9 cellular contexts compared by ENCODE assay signal in genomic region chr7:4726051-4726450, GRCh38. TPM values are rescaled to one million over a fixed set of nuclear protein-coding genes. Genes with fewer than 3 reads are reported as not detected.
A peak's percentile ranks its signal among the peaks of the same experiment; 100 is the strongest.
DNase-seq lines count a peak whose midpoint lies in the region; ATAC-seq and TF ChIP-seq lines count a peak whose summit lies in the region.
"Had no signal": no experiment of that assay in that cellular context is flagged by ENCODE, and none has a peak within 500 bp of the region (broad histone marks: within the 10 kb centered on the region; RNA-seq: fewer than 3 reads in every experiment).

No MANE protein-coding gene starts in this region.

- peak overlapping the region; percentile 45 to 87 (median 61) for H3K4me3 ChIP-seq in breast epithelium

- TF ChIP-seq POLR2A in breast epithelium (IDR thresholded peaks at IDR 0.05): no peak

- no peaks in the 10 kb centered on the region for H3K27me3 Mint-ChIP-seq in T-helper 2 cell treated with Interferon-gamma antibody and Interleukin-4, amounts not matched to agents 5 μg/mL and 100 μg/mL, for 36 hours (ENCODE audit: low read depth)

- no peak for TF ChIP-seq CTCF in breast epithelium (IDR thresholded peaks at IDR 0.05)

- H3K36me3 ChIP-seq in breast epithelium: no peaks in the 10 kb centered on the region

- H3K27ac Mint-ChIP-seq in T-helper 2 cell treated with Interferon-gamma antibody and Interleukin-4, amounts not matched to agents 5 μg/mL and 100 μg/mL, for 36 hours: peak overlapping the region; percentile 77

- intact Hi-C loops in breast epithelium (cut with DNase I; ENCODE audit: low total_unique reads): no loop called here

- H3K27ac ChIP-seq in breast epithelium (peak overlapping the region; percentile 96 to 97), temporal lobe (ENCODE audit: low read depth, low read length) (peak overlapping the region; percentile 95)

- ATAC-seq in HG02981 (IDR thresholded peaks at IDR 0.05; ENCODE audit: unreplicated experiment): no peak
- ATAC-seq in HG03097 (IDR thresholded peaks at IDR 0.05; ENCODE audit: low FRiP score, unreplicated experiment): no peak

- H3K4me1 Mint-ChIP-seq in T-helper 2 cell treated with Interferon-gamma antibody and Interleukin-4, amounts not matched to agents 5 μg/mL and 100 μg/mL, for 36 hours (ENCODE audit: low read depth): peaks cover 19% of the 10 kb centered on the region

- peaks cover 5% of the 10 kb centered on the region for H3K36me3 Mint-ChIP-seq in T-helper 2 cell treated with Interferon-gamma antibody and Interleukin-4, amounts not matched to agents 5 μg/mL and 100 μg/mL, for 36 hours (ENCODE audit: low read depth)

- H3K27me3 ChIP-seq in breast epithelium: no peaks in the 10 kb centered on the region

- no peak for DNase-seq in T-helper 2 cell treated with Interferon-gamma antibody and Interleukin-4, amounts not matched to agents 5 μg/mL and 100 μg/mL, for 36 hours (ENCODE audit: low spot score)
- DNase-seq in T-helper 2 cell: no peak
- no peak for DNase-seq in breast epithelium (ENCODE audit: low spot score in 2 of 2)
- DNase-seq in medulla oblongata (ENCODE audit: extremely low spot score): peak; percentile 28
- DNase-seq in NAMALWA (ENCODE audit: low spot score): no peak
- DNase-seq: NCI-H524 had no signal

- peak overlapping the region; percentile 90 for H3K4me3 Mint-ChIP-seq in T-helper 2 cell treated with Interferon-gamma antibody and Interleukin-4, amounts not matched to agents 5 μg/mL and 100 μg/mL, for 36 hours

- H3K4me1 ChIP-seq in breast epithelium: peaks cover 0 to 8% of the 10 kb centered on the region in 2 donors

- H3K9me3 Mint-ChIP-seq in T-helper 2 cell treated with Interferon-gamma antibody and Interleukin-4, amounts not matched to agents 5 μg/mL and 100 μg/mL, for 36 hours: no peaks in the 10 kb centered on the region

- no peaks in the 10 kb centered on the region for H3K9me3 ChIP-seq in breast epithelium

RNA-seq across cellular contexts. Expression of gene FOXK1, which starts 44.0 kb away (rescaled TPM):
- total RNA-seq in breast epithelium (10 to 100 TPM; 11.7 to 16.5 (median 15.7) TPM), temporal lobe (23.4 TPM)

RNA-seq across cellular contexts. Expression of gene AP5Z1, which starts 49.4 kb away (rescaled TPM):
- total RNA-seq in breast epithelium: 10 to 100 TPM; 20.0 to 25.9 (median 23.3) TPM
- 9.3 TPM for total RNA-seq in temporal lobe
